ENCODE assay signal across 17 cellular contexts in genomic region chr10:113089581-113089980, GRCh38.
DNase-seq lines count a peak whose midpoint lies in the region; ATAC-seq, FAIRE-seq and TF ChIP-seq lines count a peak whose summit lies in the region.
"Had no signal": no experiment of that assay in that cellular context is flagged by ENCODE, and none has a peak within 500 bp of the region (broad histone marks: within the 10 kb centered on the region; RNA-seq: fewer than 3 reads in every experiment).

No MANE protein-coding gene starts in this region.

- H4K20me1 ChIP-seq in IMR-90 (ENCODE audit: insufficient read depth, low read length) (no peaks in the 10 kb centered on the region; the same call in 1 of the 2 replicates), K562 (replicated peaks; ENCODE audit: control insufficient read depth, insufficient read depth, low read length) (no peaks in the 10 kb centered on the region)

- no CpG with 5 or more reads among the region's 8 CpGs for WGBS in IMR-90 (ENCODE audit: extremely low coverage in 2 of 2, insufficient read length in 1 of 2), 2 experiments
- 23% methylated on average over 7 of the region's 8 CpGs for WGBS in K562 (ENCODE audit: insufficient coverage, low coverage, missing lambda C conversion rate)
- WGBS in mesenchymal stem cell, result 92% methylated on average over 8 of the region's 8 CpGs
- 78 to 87% (median 85%) methylated on average over 8 of the region's 8 CpGs for WGBS in stomach, 5 donors
- WGBS in ovary, 3 donors, result 92 to 96% (median 95%) methylated on average over 8 of the region's 8 CpGs

- H3K4me3 ChIP-seq in IMR-90 (ENCODE audit: insufficient read depth, low read depth, low read length) (no peak overlapping the region), K562 (no peak overlapping the region), mesenchymal stem cell (ENCODE audit: insufficient read depth in 1 of 2, low read depth in 1 of 2, low read length in 2 of 2) (no peak overlapping the region), stomach (no peak overlapping the region), ovary (no peak overlapping the region)
- H3K4me3 ChIP-seq: MG63, PC-9 had no signal

- H3K27me3 Mint-ChIP-seq in Calu3 (ENCODE audit: unreplicated experiment) (no peaks in the 10 kb centered on the region), nephron progenitor cell (ENCODE audit: low read depth, poor library complexity) (peaks cover 4% of the 10 kb centered on the region)

- no peak overlapping the region for H3K18ac ChIP-seq in IMR-90 (ENCODE audit: low read depth, low read length)
- H3K18ac ChIP-seq in mesenchymal stem cell (ENCODE audit: low read depth in 1 of 2, low read length in 2 of 2), result peak overlapping the region in 1 of 2 experiments; percentile 16

- no peak for DNase-seq in IMR-90
- peak in 2 of 4 experiments; percentile 10 to 11 for DNase-seq in K562 (ENCODE audit: extremely low read depth in 1 of 4, low spot score in 3 of 4)
- DNase-seq in mesenchymal stem cell, result no peak
- peak; percentile 13 for DNase-seq in stomach
- DNase-seq in ovary, result no peak
- no peak for DNase-seq in Calu3
- no peak for DNase-seq in nephron progenitor cell
- DNase-seq in iPS-NIHi11 (ENCODE audit: low spot score), result no peak
- DNase-seq: BE2C, MG63, NCI-H1048, NCI-H1417 treated with DMSO at 0.1 percent for 48 hours, NCI-H187, NCI-H2107, NCI-H446 treated with DMSO at 0.1 percent for 48 hours, PC-9 had no signal

- TF ChIP-seq POLR2A in IMR-90 (IDR thresholded peaks at IDR 0.05; ENCODE audit: low read depth, low read length) (no peak), K562 (conservative IDR thresholded peaks at IDR 0.05) (no peak), stomach (IDR thresholded peaks at IDR 0.05) (no peak), ovary (IDR thresholded peaks at IDR 0.05) (no peak)

- H3K23ac ChIP-seq in IMR-90 (ENCODE audit: low read depth, low read length) (no peak overlapping the region), mesenchymal stem cell (ENCODE audit: low read length in 2 of 2) (no peak overlapping the region)

- no peak for FAIRE-seq in K562 (lab: Jason Lieb, UNC)
- FAIRE-seq: GM19239 had no signal

- H3K4me1 Mint-ChIP-seq in Calu3 (ENCODE audit: low read depth, unreplicated experiment), result peaks cover 64% of the 10 kb centered on the region
- peaks cover 21% of the 10 kb centered on the region for H3K4me1 Mint-ChIP-seq in nephron progenitor cell

- ATAC-seq in IMR-90 (ENCODE audit: low read depth) (no peak), K562 (peak; percentile 15; the same call in 1 of the 3 replicates)

- H3K9me3 Mint-ChIP-seq in Calu3 (ENCODE audit: low read depth, unreplicated experiment) (no peaks in the 10 kb centered on the region), nephron progenitor cell (no peaks in the 10 kb centered on the region)

- H3K79me2 ChIP-seq in K562 (ENCODE audit: control insufficient read depth, insufficient read depth, low read length), result no peaks in the 10 kb centered on the region

- H3K9me1 ChIP-seq in IMR-90 (ENCODE audit: insufficient read depth, low read length) (peaks cover 16% of the 10 kb centered on the region), K562 (ENCODE audit: control insufficient read depth, insufficient read depth, low read length) (no peaks in the 10 kb centered on the region)

- H4K5ac ChIP-seq in IMR-90 (ENCODE audit: low read depth, low read length), result no peak overlapping the region

- no peak overlapping the region for H3K9ac ChIP-seq in IMR-90 (ENCODE audit: low read depth, low read length)
- no peak overlapping the region; a peak in 1 of 4 replicates for H3K9ac ChIP-seq in K562 (ENCODE audit: insufficient read depth in 1 of 2, low read depth in 2 of 2, low read length in 2 of 2)
- H3K9ac ChIP-seq in mesenchymal stem cell (ENCODE audit: low read length), result no peak overlapping the region

- dilution Hi-C loops in IMR-90 (cut with HindIII; ENCODE audit: low sequenced_read_pairs, unreplicated experiment), result no loop called here

- H3K27me3 ChIP-seq in IMR-90 (ENCODE audit: control insufficient read depth, insufficient read depth, low read length) (no peaks in the 10 kb centered on the region), K562 (ENCODE audit: control insufficient read depth in 2 of 2, insufficient read depth in 2 of 2, low read length in 2 of 2) (no peaks in the 10 kb centered on the region; a peak in 1 of 5 replicates), mesenchymal stem cell (ENCODE audit: control insufficient read depth in 1 of 2, insufficient read depth in 1 of 2, low read length in 2 of 2) (no peaks in the 10 kb centered on the region), stomach (no peaks in the 10 kb centered on the region), ovary (no peaks in the 10 kb centered on the region)
- H3K27me3 ChIP-seq: BE2C, MG63 had no signal

- H2BK20ac ChIP-seq in IMR-90 (ENCODE audit: low read depth, low read length), result no peak overlapping the region

- no peak overlapping the region for H3K14ac ChIP-seq in IMR-90 (replicated peaks; ENCODE audit: low read depth, low read length)
- H3K14ac ChIP-seq in mesenchymal stem cell (ENCODE audit: low read length in 2 of 2), result no peak overlapping the region

- H4K91ac ChIP-seq in IMR-90 (ENCODE audit: insufficient read depth, low read depth, low read length) (peak overlapping the region; percentile 45), mesenchymal stem cell (ENCODE audit: low read length) (peak overlapping the region; percentile 35)

- no peak overlapping the region for H2AK9ac ChIP-seq in IMR-90 (replicated peaks; ENCODE audit: low read depth, low read length, poor library complexity)

- H3K4me1 ChIP-seq in IMR-90 (ENCODE audit: control insufficient read depth, insufficient read depth, low read length) (peaks cover 18% of the 10 kb centered on the region), K562 (replicated peaks in 1 of 2; ENCODE audit: control insufficient read depth in 2 of 2, insufficient read depth in 2 of 2, low read length in 2 of 2) (peaks cover 6 to 38% of the 10 kb centered on the region in 2 experiments; a peak in 3 of 5 replicates), mesenchymal stem cell (ENCODE audit: control insufficient read depth, insufficient read depth, low read depth, low read length) (peaks cover 20% of the 10 kb centered on the region), stomach (peaks cover 40 to 77% (median 57%) of the 10 kb centered on the region in 4 donors), ovary (ENCODE audit: insufficient read depth) (peaks cover 11% of the 10 kb centered on the region)

- no peak overlapping the region for H2BK5ac ChIP-seq in IMR-90 (ENCODE audit: low read depth, low read length, poor library complexity, severe bottlenecking)
- H2BK5ac ChIP-seq in mesenchymal stem cell (ENCODE audit: low read depth, low read length, poor library complexity, severe bottlenecking), result no peak overlapping the region

- no peak for TF ChIP-seq CTCF in IMR-90 (conservative IDR thresholded peaks at IDR 0.05; ENCODE audit: low read depth, low read length)
- no peak for TF ChIP-seq CTCF in K562 (IDR thresholded peaks at IDR 0.05 in 2 of 3, conservative IDR thresholded peaks at IDR 0.05 in 1 of 3; ENCODE audit: insufficient read depth in 2 of 3, low read depth in 1 of 3, low read length in 3 of 3)
- TF ChIP-seq CTCF in stomach (IDR thresholded peaks at IDR 0.05), result no peak
- no peak for TF ChIP-seq CTCF in ovary (IDR thresholded peaks at IDR 0.05)
- TF ChIP-seq CTCF in Calu3 (IDR thresholded peaks at IDR 0.05; ENCODE audit: unreplicated experiment), result no peak
- TF ChIP-seq CTCF in nephron progenitor cell (IDR thresholded peaks at IDR 0.05), result no peak

- in situ Hi-C loops in IMR-90 (cut with MboI; ENCODE audit: low sequenced_read_pairs), result no loop called here
- in situ Hi-C loops in K562 (cut with MboI), result no loop called here

- BruUV-seq in IMR-90 (replicated peaks; lab: Mats Ljungman, UMichigan) (no TSS peak), K562 (replicated peaks; lab: Mats Ljungman, UMichigan) (no TSS peak), Calu3 (replicated peaks; lab: Mats Ljungman, UMichigan) (no TSS peak)

- no peaks in the 10 kb centered on the region for H3K9me3 ChIP-seq in IMR-90 (ENCODE audit: control insufficient read depth, insufficient read depth, low read length)
- H3K9me3 ChIP-seq in K562 (replicated peaks; ENCODE audit: control insufficient read depth, insufficient read depth, low read depth, low read length), result no peaks in the 10 kb centered on the region
- H3K9me3 ChIP-seq in mesenchymal stem cell (ENCODE audit: control insufficient read depth, low read length), result no peaks in the 10 kb centered on the region
- H3K9me3 ChIP-seq in stomach, result no peaks in the 10 kb centered on the region
- no peaks in the 10 kb centered on the region for H3K9me3 ChIP-seq in ovary
- H3K9me3 ChIP-seq: BE2C, MG63 had no signal

- H2BK12ac ChIP-seq in mesenchymal stem cell (ENCODE audit: low read length in 2 of 2), result peak overlapping the region; percentile 34 to 98

- peak overlapping the region; percentile 13; the same call in 1 of the 2 replicates for H2AK5ac ChIP-seq in IMR-90 (ENCODE audit: low read depth, low read length)
- H2AK5ac ChIP-seq in mesenchymal stem cell (ENCODE audit: low read length, severe bottlenecking), result peak overlapping the region; percentile 14

- H3K36me3 Mint-ChIP-seq in Calu3 (ENCODE audit: insufficient read depth, unreplicated experiment) (peaks cover 40% of the 10 kb centered on the region), nephron progenitor cell (ENCODE audit: low read depth) (peaks cover 67% of the 10 kb centered on the region)

- H2BK120ac ChIP-seq in IMR-90 (ENCODE audit: low read depth, low read length) (no peak overlapping the region), mesenchymal stem cell (ENCODE audit: low read depth, low read length) (peak overlapping the region; percentile 11)

- H3K4me2 ChIP-seq in IMR-90 (ENCODE audit: low read depth, low read length), result no peak overlapping the region
- H3K4me2 ChIP-seq in K562 (ENCODE audit: insufficient read depth, low read length), result no peak overlapping the region
- H3K4me2 ChIP-seq in mesenchymal stem cell (ENCODE audit: low read length, poor library complexity, severe bottlenecking), result no peak overlapping the region
- H3K4me2 ChIP-seq: PC-9 had no signal

- intact Hi-C loops in IMR-90 (cut with micrococcal nuclease), result no loop called here
- intact Hi-C loops in K562 (cut with micrococcal nuclease), result no loop called here
- intact Hi-C loops in stomach (cut with DNase I; ENCODE audit: low total_unique reads), result no loop called here
- intact Hi-C loops in ovary (cut with DNase I), result no loop called here
- intact Hi-C loops in Calu3 (cut with micrococcal nuclease; ENCODE audit: unreplicated experiment), result no loop called here

- no peak overlapping the region for H3K4me3 Mint-ChIP-seq in Calu3 (ENCODE audit: low read depth, unreplicated experiment)
- no peak overlapping the region for H3K4me3 Mint-ChIP-seq in nephron progenitor cell

- H2AFZ ChIP-seq in IMR-90 (replicated peaks; ENCODE audit: low read length, poor library complexity) (no peak overlapping the region), K562 (ENCODE audit: low read depth, low read length) (peak overlapping the region; percentile 48; the same call in 1 of the 2 replicates), mesenchymal stem cell (ENCODE audit: low read depth, low read length) (no peak overlapping the region)
- H2AFZ ChIP-seq: PC-9 had no signal

- H3K56ac ChIP-seq in IMR-90 (ENCODE audit: extremely low read depth, insufficient read depth, low read length), result no peak overlapping the region

- H3K27ac Mint-ChIP-seq in Calu3 (ENCODE audit: unreplicated experiment), result no peak overlapping the region
- no peak overlapping the region for H3K27ac Mint-ChIP-seq in nephron progenitor cell

- TF ChIP-seq EP300 in K562 (IDR thresholded peaks at IDR 0.05; ENCODE audit: low read length), result no peak
- TF ChIP-seq EP300 in stomach (IDR thresholded peaks at IDR 0.05), result no peak
- TF ChIP-seq EP300 in ovary (IDR thresholded peaks at IDR 0.05), result no peak

- H4K8ac ChIP-seq in IMR-90 (ENCODE audit: low read depth in 2 of 2, low read length in 2 of 2) (no peak overlapping the region), mesenchymal stem cell (ENCODE audit: low read length) (no peak overlapping the region)

- CTCF ChIA-PET in IMR-90 (lab: Yijun Ruan, JAX) (no interaction called here), K562 (lab: Yijun Ruan, JAX; ENCODE audit: low intra/inter-chr PET ratio) (no interaction called here), Calu3 (lab: Charles Lee) (no interaction called here)

- no peak for TF ChIP-seq RAD21 in IMR-90 (IDR thresholded peaks at IDR 0.05; ENCODE audit: low read length)
- TF ChIP-seq RAD21 in K562 (CRISPR knock-in tag; conservative IDR thresholded peaks at IDR 0.05 in 1 of 2, IDR thresholded peaks at IDR 0.05 in 1 of 2), result no peak

- no peak overlapping the region for H2BK15ac ChIP-seq in IMR-90 (ENCODE audit: low read depth, low read length)
- H2BK15ac ChIP-seq in mesenchymal stem cell (ENCODE audit: low read depth, poor library complexity, severe bottlenecking), result peak overlapping the region; percentile 65

- no peak overlapping the region for H3K27ac ChIP-seq in IMR-90 (ENCODE audit: insufficient read depth, low read length)
- no peak overlapping the region; the same call in 2 of the 3 replicates for H3K27ac ChIP-seq in K562 (ENCODE audit: extremely low read depth, low read depth, low read length)
- H3K27ac ChIP-seq in mesenchymal stem cell (ENCODE audit: low read length, poor library complexity, severe bottlenecking), result no peak overlapping the region
- H3K27ac ChIP-seq in stomach, result peak overlapping the region in 3 of 5 donors; percentile 8 to 85 (median 19)
- no peak overlapping the region for H3K27ac ChIP-seq in ovary
- H3K27ac ChIP-seq: PC-9 had no signal

- peaks cover 5% of the 10 kb centered on the region for H3K36me3 ChIP-seq in IMR-90 (ENCODE audit: control insufficient read depth, insufficient read depth, low read length)
- H3K36me3 ChIP-seq in K562 (ENCODE audit: control insufficient read depth, insufficient read depth, low read length), result no peaks in the 10 kb centered on the region
- H3K36me3 ChIP-seq in mesenchymal stem cell (ENCODE audit: control insufficient read depth in 1 of 2, insufficient read depth in 2 of 2, low read depth in 1 of 2, low read length in 2 of 2), result peaks cover 12 to 26% of the 10 kb centered on the region in 2 experiments
- H3K36me3 ChIP-seq in stomach, result peaks cover 0 to 6% (median 2%) of the 10 kb centered on the region in 4 donors
- no peaks in the 10 kb centered on the region for H3K36me3 ChIP-seq in ovary
- H3K36me3 ChIP-seq: BE2C had no signal

- POLR2A ChIA-PET in IMR-90 (lab: Charles Lee; ENCODE audit: unreplicated experiment) (no interaction called here), K562 (lab: Yijun Ruan, JAX) (interaction anchor here (0.7 to 2.8 kb wide), 3 partner anchors 16 to 247 kb away, joined by 3 to 12 read pairs (median 4); no protein-coding TSS in a partner anchor)

- H3K4ac ChIP-seq in IMR-90 (ENCODE audit: low read depth, low read length) (no peak overlapping the region; the same call in 1 of the 2 replicates), mesenchymal stem cell (ENCODE audit: low read depth in 1 of 2, low read length in 2 of 2) (peak overlapping the region in 1 of 2 experiments; percentile 17)

- peaks cover 32 to 51% of the 10 kb centered on the region in 2 experiments for H3K79me1 ChIP-seq in IMR-90 (ENCODE audit: low read depth in 1 of 2, low read length in 2 of 2)
- H3K79me1 ChIP-seq in mesenchymal stem cell (replicated peaks; ENCODE audit: low read length, poor library complexity, severe bottlenecking), result peaks cover 23% of the 10 kb centered on the region

Comparison
In these comparisons a context has a peak if more than half of its experiments do, and no peak if none do; other contexts are left out.
1. H3K27ac ChIP-seq: peak in stomach (3 of 5); none in IMR-90 (single experiment), K562 (single experiment), mesenchymal stem cell (single experiment) and ovary (0 of 2).